In genomic region chr5:173283318-173284288, GRCh38 we compare ENCODE assay signal across 8 cellular contexts. TPM values are rescaled to one million over a fixed set of nuclear protein-coding genes. Genes with fewer than 3 reads are reported as not detected.
DNase-seq lines count a peak whose midpoint lies in the region; ATAC-seq and TF ChIP-seq lines count a peak whose summit lies in the region.

No MANE protein-coding gene starts in this region.

- TF ChIP-seq POLR2A in right lobe of liver (IDR thresholded peaks at IDR 0.05), result no peak

- H3K9me3 ChIP-seq in A673 (ENCODE audit: low read depth, low read length, poor library complexity, severe bottlenecking), result no peaks in the 10 kb centered on the region
- H3K9me3 ChIP-seq in right lobe of liver, result no peaks in the 10 kb centered on the region

- ATAC-seq in GM18508 (IDR thresholded peaks at IDR 0.05; ENCODE audit: insufficient read depth, unreplicated experiment) (peak; percentile 63), HG03045 (IDR thresholded peaks at IDR 0.05; ENCODE audit: unreplicated experiment) (peak; percentile 86), right lobe of liver (peak; percentile 96 to 99 (median 98))

- H3K36me3 ChIP-seq in A673 (ENCODE audit: insufficient read depth, low read length, poor library complexity, severe bottlenecking) (no peaks in the 10 kb centered on the region), right lobe of liver (no peaks in the 10 kb centered on the region)

- H3K27ac ChIP-seq in A673 (ENCODE audit: low read depth, low read length, poor library complexity, severe bottlenecking), result no peak overlapping the region
- H3K27ac ChIP-seq in coronary artery, result no peak overlapping the region
- H3K27ac ChIP-seq in right lobe of liver, result no peak overlapping the region

- H3K27me3 ChIP-seq in A673 (replicated peaks; ENCODE audit: insufficient read depth, low read depth, low read length, poor library complexity), result no peaks in the 10 kb centered on the region
- H3K27me3 ChIP-seq in right lobe of liver, result peaks cover 0 to 3% of the 10 kb centered on the region in 2 donors

- H3K4me1 ChIP-seq in A673 (ENCODE audit: insufficient read depth, low read length, poor library complexity, severe bottlenecking) (no peaks in the 10 kb centered on the region), right lobe of liver (peaks cover 0 to 5% (median 0%) of the 10 kb centered on the region in 4 donors)

- TF ChIP-seq CTCF in A673 (conservative IDR thresholded peaks at IDR 0.05; ENCODE audit: low read depth, low read length) (peak; percentile 75), coronary artery (IDR thresholded peaks at IDR 0.05) (peak; percentile 35), right lobe of liver (IDR thresholded peaks at IDR 0.05) (peak; percentile 60 to 82 (median 70))

- peaks cover 9% of the 10 kb centered on the region for H3K4me1 Mint-ChIP-seq in activated CD4-positive, alpha-beta T cell treated with anti-CD3 and anti-CD28 coated beads, Interleukin-2, amount 10 ng/mL, durations not matched to agents 7 days and 5 days

- CTCF ChIA-PET in A673 (lab: Charles Lee), result no interaction called here
- CTCF ChIA-PET in activated CD4-positive, alpha-beta T cell treated with anti-CD3 and anti-CD28 coated beads, Interleukin-2, amount 10 ng/mL, durations not matched to agents 7 days and 5 days (lab: Charles Lee), result interaction anchor here (0.9 to 1.0 kb wide), 3 partner anchors 10 to 48 kb away, joined by 3 to 4 read pairs (median 3); no protein-coding TSS in a partner anchor

- H3K9me3 Mint-ChIP-seq in activated CD4-positive, alpha-beta T cell treated with anti-CD3 and anti-CD28 coated beads, Interleukin-2, amount 10 ng/mL, durations not matched to agents 7 days and 5 days, result peaks cover 3% of the 10 kb centered on the region

- H3K36me3 Mint-ChIP-seq in activated CD4-positive, alpha-beta T cell treated with anti-CD3 and anti-CD28 coated beads, Interleukin-2, amount 10 ng/mL, durations not matched to agents 7 days and 5 days (ENCODE audit: low read depth), result no peaks in the 10 kb centered on the region

- WGBS in right lobe of liver (ENCODE audit: insufficient coverage, low coverage, low lambda C conversion rate, missing lambda C conversion rate), result 3% methylated on average over 27 of the region's 45 CpGs

- TSS peak; percentile 33 for BruUV-seq in A673 (replicated peaks; lab: Mats Ljungman, UMichigan)

- POLR2A ChIA-PET in A673 (lab: Charles Lee; ENCODE audit: low non-redundant PET), result no interaction called here
- POLR2A ChIA-PET in activated CD4-positive, alpha-beta T cell treated with anti-CD3 and anti-CD28 coated beads, Interleukin-2, amount 10 ng/mL, durations not matched to agents 7 days and 5 days (lab: Charles Lee), result no interaction called here

- H3K4me3 ChIP-seq in A673 (ENCODE audit: low read depth, low read length, poor library complexity, severe bottlenecking) (peak overlapping the region; percentile 17), coronary artery (peak overlapping the region; percentile 62), right lobe of liver (no peak overlapping the region)

- intact Hi-C loops in A673 (cut with micrococcal nuclease; ENCODE audit: unreplicated experiment), result loop anchor here (2.0 to 5.0 kb wide), 3 partner anchors 116 to 571 kb away; no protein-coding TSS in a partner anchor
- intact Hi-C loops in right lobe of liver (cut with DNase I), result loop anchor here in 1 of 2 donors (10.0 kb wide), 1 partner anchor 299 kb away; the partner anchor contains the start of gene ATP6V0E1

- H3K27ac Mint-ChIP-seq in activated CD4-positive, alpha-beta T cell treated with anti-CD3 and anti-CD28 coated beads, Interleukin-2, amount 10 ng/mL, durations not matched to agents 7 days and 5 days, result no peak overlapping the region

- H3K4me3 Mint-ChIP-seq in activated CD4-positive, alpha-beta T cell treated with anti-CD3 and anti-CD28 coated beads, Interleukin-2, amount 10 ng/mL, durations not matched to agents 7 days and 5 days, result no peak overlapping the region

- H3K27me3 Mint-ChIP-seq in activated CD4-positive, alpha-beta T cell treated with anti-CD3 and anti-CD28 coated beads, Interleukin-2, amount 10 ng/mL, durations not matched to agents 7 days and 5 days, result peaks cover 52% of the 10 kb centered on the region

- peak; percentile 80 for DNase-seq in A673 (ENCODE audit: low spot score)
- peak; percentile 90 for DNase-seq in NCI-H2196 (lab: John Stamatoyannopoulos, UW; ENCODE audit: unreplicated experiment)
- peak; percentile 78 for DNase-seq in activated CD4-positive, alpha-beta T cell treated with anti-CD3 and anti-CD28 coated beads, Interleukin-2, amount 10 ng/mL, durations not matched to agents 7 days and 5 days
- DNase-seq in coronary artery (ENCODE audit: low spot score), result no peak
- DNase-seq in right lobe of liver, result peak; percentile 74 to 87 (median 76)
- DNase-seq in stimulated activated CD8-positive, alpha-beta memory T cell treated with anti-CD3 and anti-CD28 coated beads, Interleukin-15, amount 100 ng/mL, for 1 hour (ENCODE audit: low read depth), result peak; percentile 32

RNA-seq across cellular contexts. Expression of gene STC2, which starts 44.6 kb away (rescaled TPM):
- total RNA-seq in A673 (2021), result 19.2 and 21.4 TPM in 2 replicates
- total RNA-seq in activated CD4-positive, alpha-beta T cell treated with anti-CD3 and anti-CD28 coated beads, Interleukin-2, amount 10 ng/mL, durations not matched to agents 7 days and 5 days, result 10 to 100 TPM in 1 of 2 experiments, 1 to 10 TPM in 1; 8.9 to 11.7 TPM
- total RNA-seq in right lobe of liver, result 10 to 100 TPM in 1 of 6 experiments, 1 to 10 TPM in 2, under 1 TPM in 1, not detected in 2; 0.20 to 18.8 (median 3.4) TPM

RNA-seq across cellular contexts. Expression of gene NKX2-5, which starts 48.6 kb away (rescaled TPM):
- total RNA-seq in A673 (2021), result 10.6 and 12.5 TPM in 2 replicates
- total RNA-seq in activated CD4-positive, alpha-beta T cell treated with anti-CD3 and anti-CD28 coated beads, Interleukin-2, amount 10 ng/mL, durations not matched to agents 7 days and 5 days, result not detected
- total RNA-seq in right lobe of liver, result not detected

Comparison
In these comparisons a context has a peak if more than half of its experiments do, and no peak if none do; other contexts are left out.
1. H3K4me3 ChIP-seq: peak in A673 (single experiment) and coronary artery (single experiment); none in right lobe of liver (0 of 3).
2. RNA of gene NKX2-5, which starts 48.6 kb away (total RNA-seq): 10.6 to 12.5 TPM in A673; not detected in activated CD4-positive, alpha-beta T cell treated with anti-CD3 and anti-CD28 coated beads, Interleukin-2, amount 10 ng/mL, durations not matched to agents 7 days and 5 days and not detected in right lobe of liver; every median in the first group is over 10 times any median in the second.
3. Peak in every context shown above with its lines, with median percentiles within 50 percentile points of each other: CTCF ChIP-seq and ATAC-seq.